Comparison of ENCODE assay signal across 8 cellular contexts in the genomic region with DNA sequence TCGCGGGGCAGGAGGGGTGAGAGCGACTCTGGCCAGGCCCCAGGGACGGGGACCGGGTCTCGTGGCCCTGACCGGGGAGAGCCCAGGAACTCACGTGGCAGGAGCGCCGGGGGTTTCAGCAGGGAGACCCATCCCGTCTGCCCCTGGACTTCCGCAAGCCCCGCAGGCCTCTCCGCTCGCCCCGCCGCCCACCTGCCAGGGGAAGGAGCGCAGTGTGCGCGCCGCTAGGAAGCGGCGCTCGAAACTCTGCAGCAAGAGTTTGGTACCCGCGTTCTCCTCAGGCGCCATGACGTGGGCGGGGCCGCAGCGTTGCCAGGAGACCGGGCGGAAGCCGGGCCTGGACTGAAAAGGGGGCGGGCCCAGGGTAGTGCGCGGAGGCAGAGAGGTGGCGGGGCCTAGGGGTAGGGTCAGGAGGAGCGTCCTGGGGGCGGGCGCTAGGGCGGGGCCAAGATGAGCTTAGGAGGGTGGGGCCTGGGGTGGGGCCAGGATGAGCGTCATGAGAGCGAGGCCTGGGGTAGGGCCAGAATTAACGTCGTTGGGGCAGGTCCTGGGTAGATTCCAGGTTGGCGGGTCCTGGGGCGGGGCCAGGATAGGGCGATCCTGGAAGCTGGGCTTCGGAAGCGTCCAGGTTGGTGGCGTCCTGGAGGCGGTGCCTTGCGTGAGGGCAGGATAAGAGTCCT. TPM values are rescaled to one million over a fixed set of nuclear protein-coding genes. Genes with fewer than 3 reads are reported as not detected.
DNase-seq lines count a peak whose midpoint lies in the region; ATAC-seq, FAIRE-seq and TF ChIP-seq lines count a peak whose summit lies in the region.

No MANE protein-coding gene starts in this region.

- H3K4me3 Mint-ChIP-seq in mesothelial cell of epicardium = peak overlapping the region; percentile 84

- DNase-seq in Caki2 (ENCODE audit: low read depth) = peak; percentile 94
- DNase-seq in NT2/D1 (ENCODE audit: low read depth, low spot score) = peak; percentile 91
- peak; percentile 99 for DNase-seq in activated CD8-positive, alpha-beta memory T cell treated with anti-CD3 and anti-CD28 coated beads, Interleukin-2, amount 50 U/mL, for 4 hours
- peak; percentile 99 for DNase-seq in mesothelial cell of epicardium (ENCODE audit: low spot score in 2 of 2, unreplicated experiment in 2 of 2)
- peak; percentile 97 to 99 for DNase-seq in stimulated activated CD8-positive, alpha-beta memory T cell treated with anti-CD3 and anti-CD28 coated beads, Interleukin-15, amount 100 ng/mL, for 4 hours (ENCODE audit: low read depth in 2 of 2)

- H3K36me3 ChIP-seq in HUES48 (ENCODE audit: control insufficient read depth, insufficient read depth, low read length) (no peaks in the 10 kb centered on the region), NT2/D1 (ENCODE audit: insufficient read depth, insufficient read length, low read length) (peaks cover 3% of the 10 kb centered on the region)

- H3K9ac ChIP-seq in HUES48 (ENCODE audit: low read depth, low read length) = no peak overlapping the region; the same call in 1 of the 2 replicates
- H3K9ac ChIP-seq in NT2/D1 (ENCODE audit: insufficient read length, low read depth) = peak overlapping the region; percentile 82

- peak; percentile 100 for ATAC-seq in GM21423 (IDR thresholded peaks at IDR 0.05; ENCODE audit: unreplicated experiment)

- H3K4me3 ChIP-seq in HUES48 (ENCODE audit: low read depth, low read length) (peak overlapping the region; percentile 80), NT2/D1 (ENCODE audit: insufficient read length, low read depth) (peak overlapping the region; percentile 85)

- in situ Hi-C loops in Caki2 (cut with HindIII; ENCODE audit: low pct_unique_long_range_greater_than_20kb, low sequenced_read_pairs) = no loop called here

- H3K27ac Mint-ChIP-seq in mesothelial cell of epicardium = peak overlapping the region; percentile 97

- H3K4me1 ChIP-seq in HUES48 (ENCODE audit: control insufficient read depth, insufficient read depth, low read length) (no peaks in the 10 kb centered on the region), NT2/D1 (ENCODE audit: insufficient read depth, insufficient read length) (no peaks in the 10 kb centered on the region)

- H3K27me3 ChIP-seq in HUES48 (ENCODE audit: control insufficient read depth, insufficient read depth, low read length) (no peaks in the 10 kb centered on the region), NT2/D1 (ENCODE audit: insufficient read depth, insufficient read length) (no peaks in the 10 kb centered on the region)

- peak; percentile 98 for FAIRE-seq in endometrium (lab: Jason Lieb, UNC)

- TF ChIP-seq CTCF in mesothelial cell of epicardium (IDR thresholded peaks at IDR 0.05; ENCODE audit: unreplicated experiment) = no peak

- H3K4me1 Mint-ChIP-seq in mesothelial cell of epicardium = peaks cover 30% of the 10 kb centered on the region

- H3K9me3 ChIP-seq in HUES48 (ENCODE audit: control insufficient read depth, insufficient read depth, low read length) (no peaks in the 10 kb centered on the region), NT2/D1 (ENCODE audit: insufficient read depth, low read length) (no peaks in the 10 kb centered on the region)

- no peaks in the 10 kb centered on the region for H3K27me3 Mint-ChIP-seq in mesothelial cell of epicardium (ENCODE audit: low read depth)

- H3K36me3 Mint-ChIP-seq in mesothelial cell of epicardium = peaks cover 4% of the 10 kb centered on the region

- no peaks in the 10 kb centered on the region for H3K9me3 Mint-ChIP-seq in mesothelial cell of epicardium

- H3K27ac ChIP-seq in HUES48 (ENCODE audit: low read depth, low read length) = peak overlapping the region; percentile 87

RNA-seq across cellular contexts. Expression of gene ALG1L2, which starts 29.7 kb away (rescaled TPM):
- not detected in 2 replicates for total RNA-seq in Caki2 (2014; rRNA removed; shearing (Covaris generic); ENCODE audit: low replicate concordance)
- 1.8 to 3.1 TPM (median 2.8 TPM) in 3 replicates for total RNA-seq in mesothelial cell of epicardium

Comparison
In these comparisons a context has a peak if more than half of its experiments do, and no peak if none do; other contexts are left out.
1. Peak in every context shown above with its lines: DNase-seq, ATAC-seq, H3K4me3 ChIP-seq and H3K27ac ChIP-seq.